In genomic region chr4:173317003-173317402, GRCh38 we compare ENCODE assay signal across 9 cellular contexts. TPM values are rescaled to one million over a fixed set of nuclear protein-coding genes. Genes with fewer than 3 reads are reported as not detected.
A peak's percentile ranks its signal among the peaks of the same experiment; 100 is the strongest.
DNase-seq lines count a peak whose midpoint lies in the region; ATAC-seq and TF ChIP-seq lines count a peak whose summit lies in the region.
"Had no signal": no experiment of that assay in that cellular context is flagged by ENCODE, and none has a peak within 500 bp of the region (broad histone marks: within the 10 kb centered on the region; RNA-seq: fewer than 3 reads in every experiment).

No MANE protein-coding gene starts in this region.

- TF ChIP-seq CTCF in GM12864 (IDR thresholded peaks at IDR 0.05; ENCODE audit: low read depth, low read length, missing control alignments): peak; percentile 46
- peak; percentile 55 to 69 for TF ChIP-seq CTCF in GM23338 (conservative IDR thresholded peaks at IDR 0.05; ENCODE audit: low read depth in 2 of 2)
- no peak for TF ChIP-seq CTCF in foreskin keratinocyte (conservative IDR thresholded peaks at IDR 0.05)

- H3K4me3 Mint-ChIP-seq in GM23338: no peak overlapping the region
- H3K4me3 Mint-ChIP-seq: activated T-cell treated with anti-CD3 and anti-CD28 coated beads, Interleukin-2, amount 50 U/mL, for 24 hours had no signal

- H3K4me1 Mint-ChIP-seq in GM23338: peaks cover 30% of the 10 kb centered on the region

- no peak overlapping the region for H2AFZ ChIP-seq in GM23338

- no peak for DNase-seq in GM12864 (ENCODE audit: low read depth)
- peak; percentile 72 for DNase-seq in GM23338 (ENCODE audit: low spot score)
- DNase-seq in NCI-H69 (lab: John Stamatoyannopoulos, UW): peak; percentile 60
- no peak for DNase-seq in foreskin keratinocyte
- no peak for DNase-seq in NCI-H1436 treated with DMSO at 0.1 percent for 48 hours (lab: John Stamatoyannopoulos, UW)
- no peak for DNase-seq in amniotic stem cell (lab: John Stamatoyannopoulos, UW)
- DNase-seq in ecto neural progenitor cell (ENCODE audit: low spot score): no peak
- DNase-seq: activated T-cell treated with anti-CD3 and anti-CD28 coated beads, Interleukin-2, amount 50 U/mL, for 24 hours had no signal

- no peak overlapping the region; the same call in 1 of the 2 replicates for H3K27ac Mint-ChIP-seq in GM23338
- H3K27ac Mint-ChIP-seq: activated T-cell treated with anti-CD3 and anti-CD28 coated beads, Interleukin-2, amount 50 U/mL, for 24 hours had no signal

- H3K4me1 ChIP-seq in GM23338 (ENCODE audit: insufficient read depth): peaks cover 22% of the 10 kb centered on the region
- H3K4me1 ChIP-seq in foreskin keratinocyte: peaks cover 12% of the 10 kb centered on the region

- no peak overlapping the region for H3K4me3 ChIP-seq in GM12864 (ENCODE audit: low read depth, low read length)
- no peak overlapping the region for H3K4me3 ChIP-seq in GM23338

- no peaks in the 10 kb centered on the region for H4K20me1 ChIP-seq in GM23338 (replicated peaks; ENCODE audit: insufficient read depth)

- H3K79me2 ChIP-seq in GM23338 (replicated peaks; ENCODE audit: insufficient read depth): no peaks in the 10 kb centered on the region

- H3K36me3 Mint-ChIP-seq in GM23338 (ENCODE audit: low read depth): peaks cover 28% of the 10 kb centered on the region

- H3K4me2 ChIP-seq in GM23338: no peak overlapping the region

- H3K36me3 ChIP-seq in GM23338 (ENCODE audit: insufficient read depth): no peaks in the 10 kb centered on the region; the same call in 1 of the 2 replicates

- no peaks in the 10 kb centered on the region for H3K9me3 Mint-ChIP-seq in GM23338
- H3K9me3 Mint-ChIP-seq: activated T-cell treated with anti-CD3 and anti-CD28 coated beads, Interleukin-2, amount 50 U/mL, for 24 hours had no signal

- no peaks in the 10 kb centered on the region for H3K27me3 ChIP-seq in GM23338 (ENCODE audit: insufficient read depth)
- H3K27me3 ChIP-seq in foreskin keratinocyte: no peaks in the 10 kb centered on the region

- H3K27ac ChIP-seq in GM23338 (ENCODE audit: low read depth) (no peak overlapping the region), foreskin keratinocyte (no peak overlapping the region)

- H3K27me3 Mint-ChIP-seq in GM23338 (ENCODE audit: insufficient read depth, low read depth, poor library complexity): peaks cover 4% of the 10 kb centered on the region
- H3K27me3 Mint-ChIP-seq: activated T-cell treated with anti-CD3 and anti-CD28 coated beads, Interleukin-2, amount 50 U/mL, for 24 hours had no signal

- ATAC-seq in GM23338 (peak; percentile 98), foreskin keratinocyte (peak; percentile 55)
- ATAC-seq in activated CD4-positive, CD25-positive, alpha-beta regulatory T cell treated with anti-CD3 and anti-CD28 coated beads, Interleukin-2, amount 50 U/mL, for 24 hours: no peak

- no peaks in the 10 kb centered on the region for H3K9me2 ChIP-seq in GM23338 (ENCODE audit: insufficient read depth)

- H3F3A ChIP-seq in GM23338 (replicated peaks; ENCODE audit: low read depth): no peaks in the 10 kb centered on the region

TF ChIP-seq in GM23338, 12 proteins besides CTCF, POLR2A, EP300 and RAD21 (continues in another document):
- TF ChIP-seq EZH2 (IDR thresholded peaks at IDR 0.05; ENCODE audit: low read depth, unreplicated experiment) (no peak), STAT1 (IDR thresholded peaks at IDR 0.05; ENCODE audit: unreplicated experiment) (no peak), ZNF114 (CRISPR knock-in tag; IDR thresholded peaks at IDR 0.05) (no peak), CREB1 (CRISPR knock-in tag; IDR thresholded peaks at IDR 0.05; ENCODE audit: low read depth) (no peak), POLR2AphosphoS5 (IDR thresholded peaks at IDR 0.05; ENCODE audit: low read depth) (no peak), ETS1 (IDR thresholded peaks at IDR 0.05) (no peak), EZH2phosphoT487 (IDR thresholded peaks at IDR 0.05; ENCODE audit: unreplicated experiment) (no peak), ZNF331 (CRISPR knock-in tag; IDR thresholded peaks at IDR 0.05; ENCODE audit: low read depth) (no peak), NANOG (IDR thresholded peaks at IDR 0.05; ENCODE audit: borderline replicate concordance) (no peak), JUNB (IDR thresholded peaks at IDR 0.05; ENCODE audit: unreplicated experiment) (no peak), ZNF462 (CRISPR knock-in tag; IDR thresholded peaks at IDR 0.05) (no peak)

RNA-seq across cellular contexts. Expression of gene HMGB2, which starts 17.2 kb away (rescaled TPM):
- total RNA-seq in GM23338 (2014; rRNA removed; shearing (Covaris generic)): 103 and 109 TPM in 2 replicates
- polyA plus RNA-seq in GM23338 (2016; fragmentation: Nextera tagmentation; extraction: Ambion mirVana): 519 and 593 TPM in 2 replicates
- 112 and 151 TPM in 2 replicates for total RNA-seq in foreskin keratinocyte
- polyA plus RNA-seq in foreskin keratinocyte: 109 and 158 TPM in 2 replicates

RNA-seq across cellular contexts. Expression of gene SAP30, which starts 53.8 kb away (rescaled TPM):
- total RNA-seq in GM23338 (2014; rRNA removed; shearing (Covaris generic)): 16.5 and 18.1 TPM in 2 replicates
- polyA plus RNA-seq in GM23338 (2016; fragmentation: Nextera tagmentation; extraction: Ambion mirVana) (9.3 and 24.8 TPM in 2 replicates), foreskin keratinocyte (15.7 and 20.3 TPM in 2 replicates)
- 13.9 and 18.6 TPM in 2 replicates for total RNA-seq in foreskin keratinocyte

Comparison
In these comparisons a context has a peak if more than half of its experiments do, and no peak if none do; other contexts are left out.
1. DNase-seq: peak in GM23338 (single experiment) and NCI-H69 (single experiment); none in GM12864 (single experiment), foreskin keratinocyte (0 of 2), NCI-H1436 treated with DMSO at 0.1 percent for 48 hours (single experiment), amniotic stem cell (single experiment) and ecto neural progenitor cell (single experiment).
2. ATAC-seq: peak in GM23338 (single experiment) and foreskin keratinocyte (single experiment); none in activated CD4-positive, CD25-positive, alpha-beta regulatory T cell treated with anti-CD3 and anti-CD28 coated beads, Interleukin-2, amount 50 U/mL, for 24 hours (0 of 2).